ENCODE assay signal across 18 cellular contexts in the genomic region with DNA sequence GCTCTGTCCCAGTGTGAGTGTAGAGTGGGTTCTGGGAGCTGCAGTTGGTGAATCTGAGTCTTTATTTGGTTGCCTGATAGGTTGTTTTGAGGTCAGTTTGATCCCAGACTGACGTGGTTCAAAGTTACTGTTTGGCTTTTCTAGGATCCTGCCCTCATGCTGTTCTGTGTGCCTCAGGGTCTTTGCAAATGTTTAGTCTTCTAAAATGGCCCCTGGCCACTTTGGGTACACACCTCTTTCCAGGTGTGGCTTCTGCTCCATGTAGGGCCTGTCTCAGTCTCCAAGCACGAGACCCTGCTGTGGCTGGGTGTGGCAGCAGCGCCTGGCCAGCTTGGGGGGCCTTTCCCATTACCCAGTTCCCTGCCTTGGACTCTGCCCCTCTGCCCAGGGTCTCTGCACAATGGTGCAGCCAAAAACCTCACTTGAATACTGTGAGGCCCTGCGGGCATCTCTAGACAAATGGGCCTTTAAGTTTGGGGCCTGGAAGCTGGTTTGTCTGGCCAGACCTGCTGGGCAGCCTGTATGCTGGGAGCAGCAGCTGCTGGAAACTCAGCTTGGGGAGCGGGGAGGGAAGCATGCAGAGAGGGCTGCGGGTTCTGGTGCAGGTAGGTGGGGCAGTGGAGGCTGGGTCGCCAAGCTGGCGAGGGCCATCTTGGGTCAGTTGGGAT. TPM values are rescaled to one million over a fixed set of nuclear protein-coding genes. Genes with fewer than 3 reads are reported as not detected.
DNase-seq lines count a peak whose midpoint lies in the region; ATAC-seq and TF ChIP-seq lines count a peak whose summit lies in the region.
"Had no signal": no experiment of that assay in that cellular context is flagged by ENCODE, and none has a peak within 500 bp of the region (broad histone marks: within the 10 kb centered on the region; RNA-seq: fewer than 3 reads in every experiment).

No MANE protein-coding gene starts in this region.

- H3K9ac ChIP-seq in colonic mucosa (ENCODE audit: low read depth in 2 of 2, low read length in 2 of 2) (peak overlapping the region; percentile 16 to 69), mucosa of stomach (ENCODE audit: low read length) (peak overlapping the region; percentile 12)

- no peak overlapping the region for H3K4me3 Mint-ChIP-seq in activated naive CD8-positive, alpha-beta T cell treated with anti-CD3 and anti-CD28 coated beads, Interleukin-2, amount 10 ng/mL, durations not matched to agents 7 days and 5 days
- no peak overlapping the region for H3K4me3 Mint-ChIP-seq in activated naive CD8-positive, alpha-beta T cell treated with anti-CD3 and anti-CD28 coated beads for 36 hours
- H3K4me3 Mint-ChIP-seq: activated naive CD8-positive, alpha-beta T cell; T-cell had no signal

- TF ChIP-seq POLR2A in upper lobe of left lung (IDR thresholded peaks at IDR 0.05) = no peak

- WGBS in upper lobe of left lung, 2 donors = 81 to 86% methylated on average over 4 to 8 of the region's 8 CpGs

- H3K27me3 ChIP-seq in colonic mucosa (no peaks in the 10 kb centered on the region), mucosa of stomach (ENCODE audit: control insufficient read depth, insufficient read depth, low read length) (no peaks in the 10 kb centered on the region), upper lobe of left lung (no peaks in the 10 kb centered on the region)

- peaks cover 16% of the 10 kb centered on the region for H3K4me1 Mint-ChIP-seq in activated naive CD8-positive, alpha-beta T cell treated with anti-CD3 and anti-CD28 coated beads, Interleukin-2, amount 10 ng/mL, durations not matched to agents 7 days and 5 days
- peaks cover 14% of the 10 kb centered on the region for H3K4me1 Mint-ChIP-seq in activated naive CD8-positive, alpha-beta T cell treated with anti-CD3 and anti-CD28 coated beads for 36 hours

- H3K27me3 Mint-ChIP-seq in activated naive CD8-positive, alpha-beta T cell treated with anti-CD3 and anti-CD28 coated beads, Interleukin-2, amount 10 ng/mL, durations not matched to agents 7 days and 5 days = peaks cover 19% of the 10 kb centered on the region
- peaks cover 16% of the 10 kb centered on the region for H3K27me3 Mint-ChIP-seq in activated naive CD8-positive, alpha-beta T cell treated with anti-CD3 and anti-CD28 coated beads for 36 hours

- H3K36me3 ChIP-seq in colonic mucosa (no peaks in the 10 kb centered on the region), mucosa of stomach (ENCODE audit: control insufficient read depth, insufficient read depth, low read length) (no peaks in the 10 kb centered on the region), upper lobe of left lung (no peaks in the 10 kb centered on the region)

- H3K27ac ChIP-seq in colonic mucosa (peak overlapping the region; percentile 83), upper lobe of left lung (peak overlapping the region in 2 of 4 donors; percentile 58 to 63)

- intact Hi-C loops in colonic mucosa (cut with DNase I) = loop anchor here (10.0 kb wide), 1 partner anchor 398 kb away; a partner anchor contains a TSS

- DNase-seq in activated naive CD8-positive, alpha-beta T cell treated with anti-CD3 and anti-CD28 coated beads, Interleukin-2, amount 10 ng/mL, durations not matched to agents 7 days and 5 days = peak; percentile 15
- no peak for DNase-seq in activated naive CD8-positive, alpha-beta T cell treated with anti-CD3 and anti-CD28 coated beads for 36 hours
- peak; percentile 69 for DNase-seq in colonic mucosa
- peak; percentile 34 to 58 for DNase-seq in upper lobe of left lung
- no peak for DNase-seq in NCI-H2081 (lab: John Stamatoyannopoulos, UW)
- no peak for DNase-seq in stimulated activated CD4-positive, alpha-beta T cell treated with anti-CD3 and anti-CD28 coated beads, Interleukin-4, amount 100 ng/mL, for 4 hours
- DNase-seq: activated CD4-positive, CD25-positive, alpha-beta regulatory T cell treated with anti-CD3 and anti-CD28 coated beads, Interleukin-2, amount 50 U/mL, for 72 hours; cerebellar nuclear complex; head of caudate nucleus; kidney; MV-4-11; naive thymus-derived CD8-positive, alpha-beta T cell; right cardiac atrium; stimulated activated naive CD4-positive, alpha-beta T cell; T-cell had no signal

- H3K27ac Mint-ChIP-seq in activated naive CD8-positive, alpha-beta T cell treated with anti-CD3 and anti-CD28 coated beads, Interleukin-2, amount 10 ng/mL, durations not matched to agents 7 days and 5 days = no peak overlapping the region
- no peak overlapping the region for H3K27ac Mint-ChIP-seq in activated naive CD8-positive, alpha-beta T cell treated with anti-CD3 and anti-CD28 coated beads for 36 hours
- H3K27ac Mint-ChIP-seq: activated naive CD8-positive, alpha-beta T cell; T-cell had no signal

- POLR2A ChIA-PET in activated naive CD8-positive, alpha-beta T cell treated with anti-CD3 and anti-CD28 coated beads, Interleukin-2, amount 10 ng/mL, durations not matched to agents 7 days and 5 days (lab: Charles Lee) = no interaction called here

- H3K9me3 Mint-ChIP-seq in activated naive CD8-positive, alpha-beta T cell treated with anti-CD3 and anti-CD28 coated beads, Interleukin-2, amount 10 ng/mL, durations not matched to agents 7 days and 5 days = no peaks in the 10 kb centered on the region
- H3K9me3 Mint-ChIP-seq in activated naive CD8-positive, alpha-beta T cell treated with anti-CD3 and anti-CD28 coated beads for 36 hours = no peaks in the 10 kb centered on the region
- H3K9me3 Mint-ChIP-seq: naive thymus-derived CD8-positive, alpha-beta T cell; T-cell had no signal

- H3K36me3 Mint-ChIP-seq in activated naive CD8-positive, alpha-beta T cell treated with anti-CD3 and anti-CD28 coated beads, Interleukin-2, amount 10 ng/mL, durations not matched to agents 7 days and 5 days = no peaks in the 10 kb centered on the region
- H3K36me3 Mint-ChIP-seq in activated naive CD8-positive, alpha-beta T cell treated with anti-CD3 and anti-CD28 coated beads for 36 hours = no peaks in the 10 kb centered on the region
- H3K36me3 Mint-ChIP-seq: activated naive CD8-positive, alpha-beta T cell; T-cell had no signal

- H3K4me3 ChIP-seq in colonic mucosa (no peak overlapping the region), mucosa of stomach (ENCODE audit: low read length) (no peak overlapping the region), upper lobe of left lung (no peak overlapping the region)

- no peak for TF ChIP-seq EP300 in upper lobe of left lung (IDR thresholded peaks at IDR 0.05)

- no peaks in the 10 kb centered on the region for H3K9me3 ChIP-seq in colonic mucosa
- no peaks in the 10 kb centered on the region for H3K9me3 ChIP-seq in mucosa of stomach (ENCODE audit: control insufficient read depth, low read length)
- H3K9me3 ChIP-seq in upper lobe of left lung = no peaks in the 10 kb centered on the region

- no peak for TF ChIP-seq CTCF in colonic mucosa (IDR thresholded peaks at IDR 0.05)
- no peak for TF ChIP-seq CTCF in upper lobe of left lung (IDR thresholded peaks at IDR 0.05)

- ATAC-seq in activated naive CD8-positive, alpha-beta T cell treated with anti-CD3 and anti-CD28 coated beads, Interleukin-2, amount 10 ng/mL, durations not matched to agents 7 days and 5 days (ENCODE audit: low read depth) = no peak
- no peak for ATAC-seq in upper lobe of left lung (ENCODE audit: low FRiP score in 2 of 2)
- ATAC-seq in HG02763 (IDR thresholded peaks at IDR 0.05; ENCODE audit: unreplicated experiment) = no peak
- ATAC-seq: naive thymus-derived CD8-positive, alpha-beta T cell; right cardiac atrium; T-cell had no signal

- peaks cover 3% of the 10 kb centered on the region for H3K4me1 ChIP-seq in colonic mucosa
- H3K4me1 ChIP-seq in mucosa of stomach (ENCODE audit: control insufficient read depth, insufficient read depth, low read length) = peaks cover 80% of the 10 kb centered on the region
- peaks cover 9 to 39% (median 29%) of the 10 kb centered on the region in 4 donors for H3K4me1 ChIP-seq in upper lobe of left lung

RNA-seq across cellular contexts. Expression of a gene that starts 5.6 kb away (rescaled TPM):
- 1 to 10 TPM; 1.8 to 2.3 TPM for total RNA-seq in activated naive CD8-positive, alpha-beta T cell treated with anti-CD3 and anti-CD28 coated beads, Interleukin-2, amount 10 ng/mL, durations not matched to agents 7 days and 5 days
- total RNA-seq in activated naive CD8-positive, alpha-beta T cell treated with anti-CD3 and anti-CD28 coated beads for 36 hours = 1 to 10 TPM; 3.1 to 3.6 TPM
- 100 to 1,000 TPM; 351 to 449 TPM for total RNA-seq in colonic mucosa
- total RNA-seq in upper lobe of left lung = 100 to 1,000 TPM; 133 to 201 (median 171) TPM

Comparison
In these comparisons a context has a peak if more than half of its experiments do, and no peak if none do; other contexts are left out.
1. DNase-seq: peak in activated naive CD8-positive, alpha-beta T cell treated with anti-CD3 and anti-CD28 coated beads, Interleukin-2, amount 10 ng/mL, durations not matched to agents 7 days and 5 days (single experiment), colonic mucosa (single experiment) and upper lobe of left lung (2 of 2); none in activated naive CD8-positive, alpha-beta T cell treated with anti-CD3 and anti-CD28 coated beads for 36 hours (single experiment), NCI-H2081 (0 of 2) and stimulated activated CD4-positive, alpha-beta T cell treated with anti-CD3 and anti-CD28 coated beads, Interleukin-4, amount 100 ng/mL, for 4 hours (0 of 2).
2. RNA of a gene that starts 5.6 kb away (total RNA-seq): 351 to 449 TPM in colonic mucosa and 133 to 201 TPM in upper lobe of left lung; 3.1 to 3.6 TPM in activated naive CD8-positive, alpha-beta T cell treated with anti-CD3 and anti-CD28 coated beads for 36 hours and 1.8 to 2.3 TPM in activated naive CD8-positive, alpha-beta T cell treated with anti-CD3 and anti-CD28 coated beads, Interleukin-2, amount 10 ng/mL, durations not matched to agents 7 days and 5 days; every median in the first group is over 10 times any median in the second.